ENCODE assay signal across 8 cellular contexts in the genomic region with DNA sequence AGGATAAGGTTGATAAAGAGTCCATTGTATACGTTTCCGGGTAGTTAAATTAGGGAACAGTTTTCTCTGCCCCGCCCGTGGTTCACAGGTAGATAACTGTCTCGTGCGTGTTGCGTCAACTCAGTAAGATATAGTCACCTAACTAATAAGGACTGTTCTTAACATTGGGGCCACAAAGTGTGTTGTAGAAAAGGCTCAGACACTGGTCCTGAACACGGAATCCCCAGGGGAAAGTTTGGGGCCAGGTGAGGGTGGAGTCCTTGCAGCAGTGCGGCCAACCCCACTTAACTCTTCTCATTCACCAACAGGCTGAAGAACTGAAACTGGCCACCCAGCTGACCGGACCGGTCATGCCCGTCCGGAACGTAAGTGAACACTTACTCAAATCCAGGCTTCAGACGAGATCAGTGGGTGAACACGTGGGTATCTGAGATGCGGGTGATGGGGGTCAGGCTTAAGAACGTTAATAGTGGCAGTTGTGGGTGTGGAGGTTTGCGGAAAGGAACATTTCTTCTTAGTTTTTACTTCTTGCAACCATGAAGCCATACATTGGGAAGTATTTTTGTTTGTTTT. TPM values are rescaled to one million over a fixed set of nuclear protein-coding genes. Genes with fewer than 3 reads are reported as not detected.
DNase-seq lines count a peak whose midpoint lies in the region; ATAC-seq and TF ChIP-seq lines count a peak whose summit lies in the region.

No MANE protein-coding gene starts in this region.

- no peak for TF ChIP-seq EP300 in suprapubic skin (IDR thresholded peaks at IDR 0.05)

- no peak for DNase-seq in activated naive CD4-positive, alpha-beta T cell treated with anti-CD3 and anti-CD28 coated beads for 36 hours
- no peak for DNase-seq in activated naive CD4-positive, alpha-beta T cell (lab: John Stamatoyannopoulos, UW)
- no peak for DNase-seq in activated CD8-positive, alpha-beta T cell treated with anti-CD3 and anti-CD28 coated beads, Interleukin-2, amount 10 ng/mL, durations not matched to agents 7 days and 5 days
- no peak for DNase-seq in suprapubic skin (ENCODE audit: low spot score in 2 of 2)
- DNase-seq in foreskin melanocyte = no peak
- DNase-seq in sciatic nerve (ENCODE audit: low spot score) = no peak
- no peak for DNase-seq in left lobe of liver (ENCODE audit: low spot score)

- H3K4me1 ChIP-seq in iPS-18a (ENCODE audit: control insufficient read depth, low read depth, low read length) (peaks cover 17% of the 10 kb centered on the region), suprapubic skin (peaks cover 66% of the 10 kb centered on the region)

- H3K36me3 ChIP-seq in iPS-18a (ENCODE audit: control insufficient read depth, low read depth, low read length) = peaks cover 33% of the 10 kb centered on the region
- peaks cover 34% of the 10 kb centered on the region for H3K36me3 ChIP-seq in suprapubic skin

- 66% methylated on average over 19 of the region's 19 CpGs for WGBS in suprapubic skin

- no peaks in the 10 kb centered on the region for H3K9me3 ChIP-seq in iPS-18a (ENCODE audit: control insufficient read depth, low read depth, low read length)
- no peaks in the 10 kb centered on the region for H3K9me3 ChIP-seq in suprapubic skin

- no peak for TF ChIP-seq CTCF in suprapubic skin (IDR thresholded peaks at IDR 0.05)

- H3K4me3 ChIP-seq in iPS-18a (ENCODE audit: low read length) = peak overlapping the region; percentile 79
- peak overlapping the region; percentile 95 for H3K4me3 ChIP-seq in suprapubic skin

- no peak overlapping the region for H3K27ac ChIP-seq in iPS-18a (ENCODE audit: low read length)
- no peak overlapping the region for H3K27ac ChIP-seq in suprapubic skin

- peak overlapping the region; percentile 97 for H3K4me3 Mint-ChIP-seq in activated naive CD4-positive, alpha-beta T cell treated with anti-CD3 and anti-CD28 coated beads for 36 hours
- H3K4me3 Mint-ChIP-seq in activated CD8-positive, alpha-beta T cell treated with anti-CD3 and anti-CD28 coated beads, Interleukin-2, amount 10 ng/mL, durations not matched to agents 7 days and 5 days = peak overlapping the region; percentile 91

- CTCF ChIA-PET in activated naive CD4-positive, alpha-beta T cell treated with anti-CD3 and anti-CD28 coated beads for 36 hours (lab: Charles Lee) = no interaction called here
- CTCF ChIA-PET in activated CD8-positive, alpha-beta T cell treated with anti-CD3 and anti-CD28 coated beads, Interleukin-2, amount 10 ng/mL, durations not matched to agents 7 days and 5 days (lab: Charles Lee) = no interaction called here

- no peak for ATAC-seq in activated CD8-positive, alpha-beta T cell treated with anti-CD3 and anti-CD28 coated beads, Interleukin-2, amount 10 ng/mL, durations not matched to agents 7 days and 5 days
- ATAC-seq in sciatic nerve (no peak), left lobe of liver (no peak)

- POLR2A ChIA-PET in activated CD8-positive, alpha-beta T cell treated with anti-CD3 and anti-CD28 coated beads, Interleukin-2, amount 10 ng/mL, durations not matched to agents 7 days and 5 days (lab: Charles Lee) = interaction anchor here (1.1 to 2.1 kb wide), 2 partner anchors 13 to 22 kb away, joined by 3 to 8 read pairs; no protein-coding TSS in a partner anchor

- no peak for TF ChIP-seq POLR2A in suprapubic skin (IDR thresholded peaks at IDR 0.05)

- peak overlapping the region; percentile 84 for H3K27ac Mint-ChIP-seq in activated naive CD4-positive, alpha-beta T cell treated with anti-CD3 and anti-CD28 coated beads for 36 hours
- peak overlapping the region; percentile 93 for H3K27ac Mint-ChIP-seq in activated CD8-positive, alpha-beta T cell treated with anti-CD3 and anti-CD28 coated beads, Interleukin-2, amount 10 ng/mL, durations not matched to agents 7 days and 5 days

- H3K27me3 Mint-ChIP-seq in activated naive CD4-positive, alpha-beta T cell treated with anti-CD3 and anti-CD28 coated beads for 36 hours (ENCODE audit: low read depth) = no peaks in the 10 kb centered on the region
- no peaks in the 10 kb centered on the region for H3K27me3 Mint-ChIP-seq in activated CD8-positive, alpha-beta T cell treated with anti-CD3 and anti-CD28 coated beads, Interleukin-2, amount 10 ng/mL, durations not matched to agents 7 days and 5 days (ENCODE audit: low read depth)

- no peaks in the 10 kb centered on the region for H3K9me3 Mint-ChIP-seq in activated naive CD4-positive, alpha-beta T cell treated with anti-CD3 and anti-CD28 coated beads for 36 hours
- H3K9me3 Mint-ChIP-seq in activated CD8-positive, alpha-beta T cell treated with anti-CD3 and anti-CD28 coated beads, Interleukin-2, amount 10 ng/mL, durations not matched to agents 7 days and 5 days (ENCODE audit: insufficient read depth) = no peaks in the 10 kb centered on the region

- intact Hi-C loops in activated naive CD4-positive, alpha-beta T cell treated with anti-CD3 and anti-CD28 coated beads for 36 hours (cut with micrococcal nuclease) = no loop called here
- intact Hi-C loops in sciatic nerve (cut with DNase I) = no loop called here

- H3K27me3 ChIP-seq in iPS-18a (ENCODE audit: control insufficient read depth, insufficient read depth, low read length) = no peaks in the 10 kb centered on the region
- no peaks in the 10 kb centered on the region for H3K27me3 ChIP-seq in suprapubic skin

- H3K36me3 Mint-ChIP-seq in activated naive CD4-positive, alpha-beta T cell treated with anti-CD3 and anti-CD28 coated beads for 36 hours (ENCODE audit: low read depth) = peaks cover 41% of the 10 kb centered on the region
- peaks cover 44% of the 10 kb centered on the region for H3K36me3 Mint-ChIP-seq in activated CD8-positive, alpha-beta T cell treated with anti-CD3 and anti-CD28 coated beads, Interleukin-2, amount 10 ng/mL, durations not matched to agents 7 days and 5 days (ENCODE audit: low read depth)

- peaks cover 51% of the 10 kb centered on the region for H3K4me1 Mint-ChIP-seq in activated naive CD4-positive, alpha-beta T cell treated with anti-CD3 and anti-CD28 coated beads for 36 hours (ENCODE audit: low read depth)
- H3K4me1 Mint-ChIP-seq in activated CD8-positive, alpha-beta T cell treated with anti-CD3 and anti-CD28 coated beads, Interleukin-2, amount 10 ng/mL, durations not matched to agents 7 days and 5 days (ENCODE audit: low read depth) = peaks cover 63% of the 10 kb centered on the region

- H3K9ac ChIP-seq in iPS-18a (ENCODE audit: low read length) = peak overlapping the region; percentile 93

RNA-seq across cellular contexts. Expression of a gene that starts 1.6 kb away (rescaled TPM):
- total RNA-seq in activated naive CD4-positive, alpha-beta T cell treated with anti-CD3 and anti-CD28 coated beads for 36 hours = 1,000 to 10,000 TPM; 3,875 to 3,899 TPM
- total RNA-seq in activated CD8-positive, alpha-beta T cell treated with anti-CD3 and anti-CD28 coated beads, Interleukin-2, amount 10 ng/mL, durations not matched to agents 7 days and 5 days = 1,000 to 10,000 TPM; 1,842 to 1,844 TPM
- total RNA-seq in suprapubic skin = 1,000 to 10,000 TPM; 4,033 to 9,308 (median 7,964) TPM
- total RNA-seq in sciatic nerve = 1,500 TPM
- 886 TPM for total RNA-seq in left lobe of liver

RNA-seq across cellular contexts. Expression of a gene that starts 13.4 kb away (rescaled TPM):
- 1 to 10 TPM; 6.4 to 9.0 TPM for total RNA-seq in activated naive CD4-positive, alpha-beta T cell treated with anti-CD3 and anti-CD28 coated beads for 36 hours
- 1 to 10 TPM; 1.1 to 1.8 TPM for total RNA-seq in activated CD8-positive, alpha-beta T cell treated with anti-CD3 and anti-CD28 coated beads, Interleukin-2, amount 10 ng/mL, durations not matched to agents 7 days and 5 days
- total RNA-seq in suprapubic skin (10 to 100 TPM in 1 of 4 donors, 1 to 10 TPM in 1, under 1 TPM in 1, not detected in 1; 0.51 to 12.9 (median 2.9) TPM), sciatic nerve (not detected), left lobe of liver (0.88 TPM)

RNA-seq across cellular contexts. Expression of a gene that starts 51.3 kb away (rescaled TPM):
- not detected for total RNA-seq in activated naive CD4-positive, alpha-beta T cell treated with anti-CD3 and anti-CD28 coated beads for 36 hours
- total RNA-seq in activated CD8-positive, alpha-beta T cell treated with anti-CD3 and anti-CD28 coated beads, Interleukin-2, amount 10 ng/mL, durations not matched to agents 7 days and 5 days = not detected
- total RNA-seq in suprapubic skin (1 to 10 TPM in 3 of 4 donors, not detected in 1; 1.3 to 2.3 (median 2.2) TPM), sciatic nerve (not detected), left lobe of liver (0.13 TPM)

RNA-seq across cellular contexts. Expression of a gene that starts 53.9 kb away (rescaled TPM):
- total RNA-seq in activated naive CD4-positive, alpha-beta T cell treated with anti-CD3 and anti-CD28 coated beads for 36 hours = 10 to 100 TPM; 62.4 to 67.7 TPM
- 10 to 100 TPM; 94.7 to 98.4 TPM for total RNA-seq in activated CD8-positive, alpha-beta T cell treated with anti-CD3 and anti-CD28 coated beads, Interleukin-2, amount 10 ng/mL, durations not matched to agents 7 days and 5 days
- total RNA-seq in suprapubic skin (100 to 1,000 TPM; 131 to 324 (median 144) TPM), sciatic nerve (104 TPM), left lobe of liver (68.1 TPM)
